8 cellular contexts compared by ENCODE assay signal in the genomic region with DNA sequence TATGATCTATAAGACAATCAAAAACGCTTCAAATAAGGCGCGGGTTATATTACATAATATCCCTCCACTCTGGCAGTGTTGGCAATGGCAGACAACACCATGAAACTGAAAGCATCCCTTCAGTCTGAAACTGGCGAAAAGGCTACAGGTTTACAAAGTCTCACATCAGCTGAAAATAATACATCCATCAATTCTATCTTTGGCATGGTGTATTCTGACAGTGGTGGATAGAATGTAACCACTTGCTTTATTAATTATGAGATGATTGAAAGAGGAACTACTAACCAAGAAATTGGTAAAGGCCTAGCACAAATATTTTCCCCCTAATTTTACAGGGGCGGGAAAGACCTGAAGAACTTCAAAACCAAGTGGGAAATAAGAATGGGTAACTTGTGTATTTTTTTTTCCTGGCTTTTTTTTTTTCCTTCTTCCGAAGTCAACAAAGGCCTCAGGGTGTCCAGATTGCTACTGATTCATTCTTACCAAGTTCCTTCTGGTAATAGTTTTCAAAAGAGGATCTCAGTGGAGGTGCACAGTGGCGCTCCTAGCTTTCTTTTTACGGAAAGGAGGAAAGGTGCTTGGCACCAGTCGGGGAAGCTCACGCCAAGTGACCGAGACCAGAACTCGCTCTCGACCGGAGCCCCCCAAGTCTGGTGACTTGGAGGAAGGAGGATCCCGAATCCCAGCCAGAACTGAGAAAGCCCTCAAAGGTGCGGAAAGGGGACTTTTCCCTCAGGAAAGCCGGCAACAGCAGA. TPM values are rescaled to one million over a fixed set of nuclear protein-coding genes. Genes with fewer than 3 reads are reported as not detected.
DNase-seq lines count a peak whose midpoint lies in the region; TF ChIP-seq lines count a peak whose summit lies in the region.

No MANE protein-coding gene starts in this region.

- H3K27me3 Mint-ChIP-seq in activated naive CD8-positive, alpha-beta T cell treated with anti-CD3 and anti-CD28 coated beads for 36 hours: no peaks in the 10 kb centered on the region

- H3K4me3 Mint-ChIP-seq in activated naive CD8-positive, alpha-beta T cell treated with anti-CD3 and anti-CD28 coated beads for 36 hours: peak overlapping the region; percentile 98

- DNase-seq in GM06990 (ENCODE audit: extremely low read depth, insufficient read length): no peak
- peak; percentile 30 for DNase-seq in GM20000 (ENCODE audit: low spot score)
- DNase-seq in Kasumi-1 (lab: John Stamatoyannopoulos, UW): peak; percentile 34 to 47
- DNase-seq in activated naive CD8-positive, alpha-beta T cell treated with anti-CD3 and anti-CD28 coated beads for 36 hours: no peak
- DNase-seq in right atrium auricular region (ENCODE audit: low spot score): no peak
- DNase-seq in skeletal muscle cell (ENCODE audit: low read depth): no peak
- no peak for DNase-seq in HK-2 (ENCODE audit: unreplicated experiment)
- DNase-seq in dedifferentiated amniotic fluid mesenchymal stem cell (ENCODE audit: extremely low spot score): no peak

- TF ChIP-seq CTCF in GM06990 (IDR thresholded peaks at IDR 0.05; ENCODE audit: insufficient read depth, low read length, poor library complexity, severe bottlenecking) (no peak), GM20000 (IDR thresholded peaks at IDR 0.05; ENCODE audit: extremely low read depth, missing control alignments) (no peak), right atrium auricular region (IDR thresholded peaks at IDR 0.05) (no peak)

- peaks cover 48% of the 10 kb centered on the region for H3K4me1 Mint-ChIP-seq in activated naive CD8-positive, alpha-beta T cell treated with anti-CD3 and anti-CD28 coated beads for 36 hours

- H3K36me3 ChIP-seq in GM06990 (ENCODE audit: control insufficient read depth, insufficient read depth, low read length) (no peaks in the 10 kb centered on the region), right atrium auricular region (no peaks in the 10 kb centered on the region)

- H3K27me3 ChIP-seq in GM06990 (replicated peaks; ENCODE audit: control insufficient read depth, insufficient read depth, low read length) (no peaks in the 10 kb centered on the region), right atrium auricular region (no peaks in the 10 kb centered on the region)

- H3K36me3 Mint-ChIP-seq in activated naive CD8-positive, alpha-beta T cell treated with anti-CD3 and anti-CD28 coated beads for 36 hours: peaks cover 40% of the 10 kb centered on the region

- H3K27ac ChIP-seq in right atrium auricular region: peak overlapping the region; percentile 81 to 91

- H3K27ac Mint-ChIP-seq in activated naive CD8-positive, alpha-beta T cell treated with anti-CD3 and anti-CD28 coated beads for 36 hours: peak overlapping the region; percentile 98

- peaks cover 5% of the 10 kb centered on the region for H3K9me3 Mint-ChIP-seq in activated naive CD8-positive, alpha-beta T cell treated with anti-CD3 and anti-CD28 coated beads for 36 hours

- peaks cover 0 to 15% of the 10 kb centered on the region in 2 donors for H3K4me1 ChIP-seq in right atrium auricular region

- no peaks in the 10 kb centered on the region for H3K9me3 ChIP-seq in right atrium auricular region

- H3K4me3 ChIP-seq in GM06990 (replicated peaks; ENCODE audit: low read depth, low read length) (peak overlapping the region; percentile 80), right atrium auricular region (peak overlapping the region; percentile 68 to 91), skeletal muscle cell (ENCODE audit: low read depth, low read length) (peak overlapping the region; percentile 92)

RNA-seq across cellular contexts. Expression of a gene that starts 0.7 kb away (rescaled TPM):
- total RNA-seq in activated naive CD8-positive, alpha-beta T cell treated with anti-CD3 and anti-CD28 coated beads for 36 hours: 10 to 100 TPM; 74.4 to 85.6 TPM
- total RNA-seq in right atrium auricular region: 10 to 100 TPM; 22.4 to 28.6 TPM

RNA-seq across cellular contexts. Expression of a gene that starts 53.9 kb away (rescaled TPM):
- total RNA-seq in activated naive CD8-positive, alpha-beta T cell treated with anti-CD3 and anti-CD28 coated beads for 36 hours: not detected
- total RNA-seq in right atrium auricular region: not detected

Comparison
In these comparisons a context has a peak if more than half of its experiments do, and no peak if none do; other contexts are left out.
1. DNase-seq: peak in GM20000 (single experiment) and Kasumi-1 (2 of 2); none in GM06990 (single experiment), activated naive CD8-positive, alpha-beta T cell treated with anti-CD3 and anti-CD28 coated beads for 36 hours (single experiment), right atrium auricular region (single experiment), skeletal muscle cell (single experiment), HK-2 (single experiment) and dedifferentiated amniotic fluid mesenchymal stem cell (single experiment).
2. Peak in every context shown above with its lines, with median percentiles within 50 percentile points of each other: H3K4me3 ChIP-seq.